Comparison of ENCODE assay signal across 6 cellular contexts in the genomic region with DNA sequence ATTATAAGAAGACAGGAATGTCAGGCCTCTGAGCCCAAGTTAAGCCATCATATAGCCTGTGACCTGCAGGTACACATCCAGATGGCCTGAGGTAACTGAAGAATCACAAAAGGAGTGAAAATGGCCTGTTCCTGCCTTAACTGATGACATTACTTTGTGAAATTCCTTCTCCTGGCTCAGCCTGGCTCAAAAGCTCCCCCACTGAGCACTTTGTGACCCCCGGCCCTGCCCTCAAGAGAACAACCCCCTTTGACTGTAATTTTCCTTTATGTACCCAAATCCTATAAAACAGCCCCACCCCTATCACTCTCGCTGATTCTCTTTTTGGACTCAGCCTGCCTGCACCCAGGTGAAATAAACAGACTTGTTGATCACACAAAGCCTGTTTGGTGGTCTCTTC. TPM values are rescaled to one million over a fixed set of nuclear protein-coding genes. Genes with fewer than 3 reads are reported as not detected.
DNase-seq lines count a peak whose midpoint lies in the region; ATAC-seq and TF ChIP-seq lines count a peak whose summit lies in the region.
"Not testable (repeated sequence)": the region's sequence is repeated elsewhere in the genome, so short reads cannot be mapped to it uniquely, and the experiment has no call there.
"Had no signal": no experiment of that assay in that cellular context is flagged by ENCODE, and none has a peak within 500 bp of the region (broad histone marks: within the 10 kb centered on the region; RNA-seq: fewer than 3 reads in every experiment).

No MANE protein-coding gene starts in this region.

- CTCF ChIA-PET in WTC11 (lab: Charles Lee), result not testable (repeated sequence)

- not testable (repeated sequence) for H3K79me1 ChIP-seq in mesendoderm (ENCODE audit: low read length)

- H3K79me2 ChIP-seq in mesendoderm (ENCODE audit: control insufficient read depth, insufficient read depth, low read length), result not testable (repeated sequence)

- H2BK15ac ChIP-seq in mesendoderm (replicated peaks; ENCODE audit: low read depth), result not testable (repeated sequence)

- H2AK5ac ChIP-seq in mesendoderm (ENCODE audit: low read length), result not testable (repeated sequence)

- not testable (repeated sequence) for H3K9ac ChIP-seq in endodermal cell (ENCODE audit: extremely low read depth, low read length, poor library complexity, severe bottlenecking); mesendoderm (ENCODE audit: low read length)

- ATAC-seq in WTC11, result not testable (repeated sequence)

- H4K8ac ChIP-seq in mesendoderm (ENCODE audit: low read depth, low read length), result not testable (repeated sequence)

- not testable (repeated sequence) for H3K23ac ChIP-seq in mesendoderm (ENCODE audit: low read length)

- not testable (repeated sequence) for H3K36me3 ChIP-seq in endodermal cell (ENCODE audit: control insufficient read depth, insufficient read depth, low read length); mesendoderm (ENCODE audit: control insufficient read depth, insufficient read depth, low read length)

- not testable (repeated sequence) for H3K18ac ChIP-seq in mesendoderm (ENCODE audit: low read length)

- peak overlapping the region; percentile 83 for H3K27ac Mint-ChIP-seq in WTC11
- H3K27ac Mint-ChIP-seq in endodermal cell, result peak overlapping the region; percentile 29
- H3K27ac Mint-ChIP-seq in progenitor cell of endocrine pancreas, result peak overlapping the region; percentile 17

- H3K4me2 ChIP-seq in mesendoderm (ENCODE audit: low read length), result not testable (repeated sequence)

- not testable (repeated sequence) for H3K27me3 ChIP-seq in endodermal cell (ENCODE audit: control insufficient read depth, insufficient read depth, low read length, poor library complexity, severe bottlenecking); mesendoderm (ENCODE audit: insufficient read depth, low read length, poor library complexity)

- H3K27ac ChIP-seq in endodermal cell (ENCODE audit: low read depth, low read length); mesendoderm (ENCODE audit: low read depth, low read length): not testable (repeated sequence)

- H3K56ac ChIP-seq in mesendoderm (ENCODE audit: low read length), result peak overlapping the region; percentile 71

- H3K4me1 ChIP-seq in endodermal cell (ENCODE audit: control insufficient read depth, insufficient read depth, low read length); mesendoderm (ENCODE audit: control insufficient read depth, low read depth, low read length): not testable (repeated sequence)

- H3K9me3 Mint-ChIP-seq in WTC11 (peaks cover 26% of the 10 kb centered on the region), endodermal cell (peaks cover 31% of the 10 kb centered on the region)
- H3K9me3 Mint-ChIP-seq in progenitor cell of endocrine pancreas (ENCODE audit: low read depth), result not testable (repeated sequence)

- not testable (repeated sequence) for H4K5ac ChIP-seq in mesendoderm (ENCODE audit: low read length)

- DNase-seq in NCI-H69 (lab: John Stamatoyannopoulos, UW), result peak; percentile 80
- not testable (repeated sequence) for DNase-seq in WTC11 (ENCODE audit: low spot score); progenitor cell of endocrine pancreas (ENCODE audit: low spot score, unreplicated experiment)
- peak; percentile 64 for DNase-seq in endodermal cell
- DNase-seq in mesendoderm, result peak; percentile 57

- not testable (repeated sequence) for H3K4me3 Mint-ChIP-seq in WTC11; endodermal cell; progenitor cell of endocrine pancreas (ENCODE audit: low read depth)

- WGBS in endodermal cell (ENCODE audit: insufficient coverage in 1 of 2, insufficient read length in 1 of 2), 2 experiments, result 58 to 76% methylated on average over 2 of the region's 2 CpGs
- no CpG with 5 or more reads among the region's 2 CpGs for WGBS in mesendoderm (ENCODE audit: extremely low coverage, insufficient coverage, low lambda C conversion rate)

- peaks cover 33% of the 10 kb centered on the region for H3K4me1 Mint-ChIP-seq in WTC11
- peaks cover 41% of the 10 kb centered on the region for H3K4me1 Mint-ChIP-seq in endodermal cell
- not testable (repeated sequence) for H3K4me1 Mint-ChIP-seq in progenitor cell of endocrine pancreas (ENCODE audit: low read depth)

- not testable (repeated sequence) for H2BK5ac ChIP-seq in mesendoderm (ENCODE audit: low read length)

- H2BK120ac ChIP-seq in mesendoderm (ENCODE audit: low read depth, low read length), result not testable (repeated sequence)

- TF ChIP-seq CTCF in WTC11 (IDR thresholded peaks at IDR 0.05); endodermal cell (conservative IDR thresholded peaks at IDR 0.05); progenitor cell of endocrine pancreas (IDR thresholded peaks at IDR 0.05; ENCODE audit: unreplicated experiment): not testable (repeated sequence)

- POLR2A ChIA-PET in WTC11 (lab: Charles Lee), result not testable (repeated sequence)

- not testable (repeated sequence) for H3K27me3 Mint-ChIP-seq in WTC11 (ENCODE audit: low read depth); endodermal cell (ENCODE audit: insufficient read depth); progenitor cell of endocrine pancreas

- H3K4ac ChIP-seq in mesendoderm (ENCODE audit: low read depth, low read length), result peak overlapping the region; percentile 55

- H3K9me3 ChIP-seq in endodermal cell (ENCODE audit: control insufficient read depth, low read length), result peaks cover 49% of the 10 kb centered on the region

- peaks cover 26% of the 10 kb centered on the region for H3K36me3 Mint-ChIP-seq in WTC11
- peaks cover 25% of the 10 kb centered on the region for H3K36me3 Mint-ChIP-seq in endodermal cell (ENCODE audit: low read depth)
- H3K36me3 Mint-ChIP-seq in progenitor cell of endocrine pancreas (ENCODE audit: insufficient read depth), result not testable (repeated sequence)

- not testable (repeated sequence) for H3K4me3 ChIP-seq in endodermal cell (ENCODE audit: low read length); mesendoderm (ENCODE audit: low read length)

RNA-seq across cellular contexts. Expression of a gene that starts 21.6 kb away (rescaled TPM):
- total RNA-seq in WTC11 (2021) (18.0 to 22.4 TPM (median 19.9 TPM) in 3 replicates), endodermal cell (100 to 1,000 TPM in 1 of 2 donors, 10 to 100 TPM in 1; 96.9 to 136 TPM), progenitor cell of endocrine pancreas (42.9 and 47.3 TPM in 2 replicates)
- polyA plus RNA-seq in endodermal cell (2013, experiment 1 of 2), result 12.4 TPM
- 15.0 TPM for polyA plus RNA-seq in endodermal cell (2013, experiment 2 of 2)
- polyA plus RNA-seq in mesendoderm (2013, experiment 1 of 2), result 12.0 TPM
- polyA plus RNA-seq in mesendoderm (2013, experiment 2 of 2), result 13.8 TPM

RNA-seq across cellular contexts. Expression of a gene that starts 30.1 kb away (rescaled TPM):
- total RNA-seq in WTC11 (2021) (11.7 to 13.4 TPM (median 13.2 TPM) in 3 replicates), endodermal cell (10 to 100 TPM; 26.2 to 32.3 TPM), progenitor cell of endocrine pancreas (22.5 and 23.1 TPM in 2 replicates)
- 6.1 TPM for polyA plus RNA-seq in endodermal cell (2013, experiment 1 of 2)
- 6.4 TPM for polyA plus RNA-seq in endodermal cell (2013, experiment 2 of 2)
- polyA plus RNA-seq in mesendoderm (2013, experiment 1 of 2), result 19.5 TPM
- 19.6 TPM for polyA plus RNA-seq in mesendoderm (2013, experiment 2 of 2)
- total RNA-seq: A172 had no signal

Comparison
In these comparisons a context has a peak if more than half of its experiments do, and no peak if none do; other contexts are left out.
1. H3K27ac Mint-ChIP-seq: peak in every context shown above with its lines; median percentile 83 in WTC11; 29 in endodermal cell; 17 in progenitor cell of endocrine pancreas.